In genomic region chr17:49487202-49487601, GRCh38 we compare ENCODE assay signal across 22 cellular contexts. TPM values are rescaled to one million over a fixed set of nuclear protein-coding genes. Genes with fewer than 3 reads are reported as not detected.
DNase-seq lines count a peak whose midpoint lies in the region; ATAC-seq and TF ChIP-seq lines count a peak whose summit lies in the region.
"Had no signal": no experiment of that assay in that cellular context is flagged by ENCODE, and none has a peak within 500 bp of the region (broad histone marks: within the 10 kb centered on the region; RNA-seq: fewer than 3 reads in every experiment).

No MANE protein-coding gene starts in this region.

- H3K27me3 ChIP-seq in GM23338 (ENCODE audit: insufficient read depth) (peaks cover 19% of the 10 kb centered on the region; the same call in 1 of the 2 replicates), endodermal cell (ENCODE audit: control insufficient read depth, insufficient read depth, low read length, poor library complexity, severe bottlenecking) (peaks cover 23% of the 10 kb centered on the region), neural progenitor cell (peaks cover 9% of the 10 kb centered on the region)

- H3F3A ChIP-seq in GM23338 (replicated peaks; ENCODE audit: low read depth) (no peaks in the 10 kb centered on the region), neural progenitor cell (ENCODE audit: low read depth) (peaks cover 15% of the 10 kb centered on the region)

- H3K36me3 ChIP-seq in GM23338 (ENCODE audit: insufficient read depth) (no peaks in the 10 kb centered on the region), endodermal cell (ENCODE audit: control insufficient read depth, insufficient read depth, low read length) (no peaks in the 10 kb centered on the region), neural progenitor cell (no peaks in the 10 kb centered on the region)
- H3K36me3 ChIP-seq: HAP-1, SJSA1 had no signal

- peak; percentile 56 for DNase-seq in GM23338 (ENCODE audit: low spot score)
- no peak for DNase-seq in HFFc6
- DNase-seq in endodermal cell, result peak; percentile 79
- DNase-seq in neural progenitor cell (ENCODE audit: low spot score), result no peak
- DNase-seq in osteocyte (ENCODE audit: extremely low spot score, unreplicated experiment), result no peak
- no peak for DNase-seq in activated CD4-positive, alpha-beta T cell treated with anti-CD3 and anti-CD28 coated beads, Interleukin-2, amount 50 U/mL, for 1 hour
- no peak for DNase-seq in A172 (ENCODE audit: low spot score)
- DNase-seq: CD4-positive, alpha-beta T cell; COR-L47; DMS 273 treated with DMSO at 0.1 percent for 48 hours; DMS79 treated with DMSO at 0.1 percent for 48 hours; MV-4-11; NCI-H1105 treated with DMSO at 0.1 percent for 48 hours; NCI-H2029 treated with DMSO at 0.1 percent for 48 hours; NCI-H2171; NCI-H345; NCI-H524 treated with DMSO at 0.1 percent for 48 hours; NCI-H82 had no signal

- H3K4me1 Mint-ChIP-seq in GM23338 (peaks cover 51% of the 10 kb centered on the region), HFFc6 (ENCODE audit: low read depth) (peaks cover 6% of the 10 kb centered on the region; the same call in 1 of the 2 replicates), endodermal cell (peaks cover 14% of the 10 kb centered on the region), neural progenitor cell (peaks cover 46% of the 10 kb centered on the region), osteocyte (ENCODE audit: unreplicated experiment) (no peaks in the 10 kb centered on the region)

- H2AFZ ChIP-seq in GM23338, result peak overlapping the region; percentile 69
- peak overlapping the region; percentile 94 for H2AFZ ChIP-seq in neural progenitor cell (replicated peaks)

- H3K36me3 Mint-ChIP-seq in GM23338 (ENCODE audit: low read depth) (no peaks in the 10 kb centered on the region), HFFc6 (ENCODE audit: low read depth) (no peaks in the 10 kb centered on the region), endodermal cell (ENCODE audit: low read depth) (no peaks in the 10 kb centered on the region), neural progenitor cell (no peaks in the 10 kb centered on the region), osteocyte (ENCODE audit: unreplicated experiment) (no peaks in the 10 kb centered on the region)

- H3K4me1 ChIP-seq in GM23338 (ENCODE audit: insufficient read depth), result peaks cover 37% of the 10 kb centered on the region
- peaks cover 6% of the 10 kb centered on the region for H3K4me1 ChIP-seq in endodermal cell (ENCODE audit: control insufficient read depth, insufficient read depth, low read length)
- H3K4me1 ChIP-seq in neural progenitor cell, result peaks cover 22% of the 10 kb centered on the region
- H3K4me1 ChIP-seq: HAP-1, SJSA1 had no signal

- H3K27ac ChIP-seq in GM23338 (ENCODE audit: low read depth) (no peak overlapping the region), endodermal cell (ENCODE audit: low read depth, low read length) (no peak overlapping the region), neural progenitor cell (no peak overlapping the region)
- H3K27ac ChIP-seq: KMS-11, SJSA1 had no signal

- 76 to 79% methylated on average over 6 to 9 of the region's 9 CpGs for WGBS in endodermal cell (ENCODE audit: insufficient coverage in 1 of 2, insufficient read length in 1 of 2), 2 experiments

- H3K4me3 Mint-ChIP-seq in GM23338, result no peak overlapping the region; the same call in 2 of the 3 replicates
- H3K4me3 Mint-ChIP-seq in HFFc6, result no peak overlapping the region
- H3K4me3 Mint-ChIP-seq in endodermal cell, result no peak overlapping the region
- no peak overlapping the region for H3K4me3 Mint-ChIP-seq in neural progenitor cell
- H3K4me3 Mint-ChIP-seq in osteocyte (ENCODE audit: unreplicated experiment), result no peak overlapping the region
- H3K4me3 Mint-ChIP-seq: CD4-positive, alpha-beta T cell had no signal

- H3K9me2 ChIP-seq in GM23338 (ENCODE audit: insufficient read depth), result no peaks in the 10 kb centered on the region

- H3K9ac ChIP-seq in endodermal cell (ENCODE audit: extremely low read depth, low read length, poor library complexity, severe bottlenecking) (no peak overlapping the region), neural progenitor cell (no peak overlapping the region)
- H3K9ac ChIP-seq: KMS-11 had no signal

- H3K79me2 ChIP-seq in GM23338 (replicated peaks; ENCODE audit: insufficient read depth), result no peaks in the 10 kb centered on the region
- no peaks in the 10 kb centered on the region for H3K79me2 ChIP-seq in neural progenitor cell (ENCODE audit: low read depth)

- H4K20me1 ChIP-seq in GM23338 (replicated peaks; ENCODE audit: insufficient read depth) (no peaks in the 10 kb centered on the region), neural progenitor cell (ENCODE audit: low read depth) (no peaks in the 10 kb centered on the region)

- no peaks in the 10 kb centered on the region for H3K9me3 Mint-ChIP-seq in GM23338
- no peaks in the 10 kb centered on the region for H3K9me3 Mint-ChIP-seq in HFFc6
- no peaks in the 10 kb centered on the region for H3K9me3 Mint-ChIP-seq in endodermal cell
- H3K9me3 Mint-ChIP-seq in neural progenitor cell, result peaks cover 2% of the 10 kb centered on the region
- H3K9me3 Mint-ChIP-seq in osteocyte (ENCODE audit: unreplicated experiment), result no peaks in the 10 kb centered on the region
- H3K9me3 Mint-ChIP-seq: CD4-positive, alpha-beta T cell had no signal

- H3K9me3 ChIP-seq in endodermal cell (ENCODE audit: control insufficient read depth, low read length) (no peaks in the 10 kb centered on the region), neural progenitor cell (ENCODE audit: low read depth) (no peaks in the 10 kb centered on the region)
- H3K9me3 ChIP-seq: HAP-1 had no signal

- H3K4me3 ChIP-seq in GM23338 (no peak overlapping the region; the same call in 1 of the 2 replicates), endodermal cell (ENCODE audit: low read length) (no peak overlapping the region), neural progenitor cell (no peak overlapping the region)
- H3K4me3 ChIP-seq: HAP-1, SJSA1 had no signal

- H3K4me2 ChIP-seq in GM23338 (peak overlapping the region; percentile 69), neural progenitor cell (peak overlapping the region; percentile 74)
- H3K4me2 ChIP-seq: KMS-11 had no signal

- H3K27me3 Mint-ChIP-seq in GM23338 (ENCODE audit: insufficient read depth, low read depth, poor library complexity) (peaks cover 13% of the 10 kb centered on the region), HFFc6 (ENCODE audit: insufficient read depth) (peaks cover 64% of the 10 kb centered on the region), endodermal cell (ENCODE audit: insufficient read depth) (peaks cover 57% of the 10 kb centered on the region), neural progenitor cell (ENCODE audit: insufficient read depth, low read depth) (peaks cover 34% of the 10 kb centered on the region), osteocyte (ENCODE audit: unreplicated experiment) (peaks cover 72% of the 10 kb centered on the region)

- 0 out of 4 replicates have a peak, but pooled peaks of 1 of the 2 experiments have one; percentile 22 for TF ChIP-seq CTCF in GM23338 (conservative IDR thresholded peaks at IDR 0.05; ENCODE audit: low read depth in 2 of 2)
- 0 out of 2 replicates have a peak, but pooled peaks have one; percentile 10 for TF ChIP-seq CTCF in HFFc6 (IDR thresholded peaks at IDR 0.05)
- peak; percentile 35 for TF ChIP-seq CTCF in endodermal cell (conservative IDR thresholded peaks at IDR 0.05)
- no peak for TF ChIP-seq CTCF in neural progenitor cell (IDR thresholded peaks at IDR 0.05)
- TF ChIP-seq CTCF in osteocyte (IDR thresholded peaks at IDR 0.05), result no peak

- H3K27ac Mint-ChIP-seq in GM23338, result no peak overlapping the region
- H3K27ac Mint-ChIP-seq in HFFc6, result no peak overlapping the region
- H3K27ac Mint-ChIP-seq in endodermal cell, result no peak overlapping the region
- H3K27ac Mint-ChIP-seq in neural progenitor cell, result no peak overlapping the region
- H3K27ac Mint-ChIP-seq in osteocyte (ENCODE audit: unreplicated experiment), result no peak overlapping the region
- H3K27ac Mint-ChIP-seq: CD4-positive, alpha-beta T cell had no signal

- ATAC-seq in GM23338 (peak; percentile 59), HG03571 (IDR thresholded peaks at IDR 0.05; ENCODE audit: unreplicated experiment) (no peak)

TF ChIP-seq in GM23338, 12 proteins besides CTCF, POLR2A, EP300 and RAD21 (continues in another document):
- no peak for TF ChIP-seq EZH2phosphoT487 (IDR thresholded peaks at IDR 0.05; ENCODE audit: unreplicated experiment)
- TF ChIP-seq NANOG (IDR thresholded peaks at IDR 0.05; ENCODE audit: borderline replicate concordance), result no peak

RNA-seq across cellular contexts. Expression of gene NGFR, which starts 7.9 kb away (rescaled TPM):
- 6.8 and 6.9 TPM in 2 replicates for total RNA-seq in GM23338 (2014; rRNA removed; shearing (Covaris generic))
- 2.3 and 2.8 TPM in 2 replicates for polyA plus RNA-seq in GM23338 (2016; fragmentation: Nextera tagmentation; extraction: Ambion mirVana)
- total RNA-seq in HFFc6 (2021; fragmentation: NEBNext Ultra II Directional; extraction: Animal tissue kit (Norgen Biotek cat#: 25700)), result under 1 TPM in 5 of 6 experiments, not detected in 1; 0.07 to 0.14 (median 0.11) TPM
- 1 to 10 TPM; 1.3 to 1.6 TPM for total RNA-seq in endodermal cell
- 24.5 TPM for polyA plus RNA-seq in endodermal cell (2013, experiment 1 of 2)
- 22.1 TPM for polyA plus RNA-seq in endodermal cell (2013, experiment 2 of 2)
- 6.6 and 18.4 TPM in 2 replicates for total RNA-seq in neural progenitor cell (ENCODE audit: low replicate concordance)
- total RNA-seq in osteocyte, result 2.8 and 3.6 TPM in 2 replicates
- 1.8 and 2.3 TPM in 2 replicates for total RNA-seq in A172 (2014; rRNA removed; shearing (Covaris generic))

Comparison
In these comparisons a context has a peak if more than half of its experiments do, and no peak if none do; other contexts are left out.
1. DNase-seq: peak in GM23338 (single experiment) and endodermal cell (single experiment); none in HFFc6 (single experiment), neural progenitor cell (single experiment), osteocyte (single experiment), activated CD4-positive, alpha-beta T cell treated with anti-CD3 and anti-CD28 coated beads, Interleukin-2, amount 50 U/mL, for 1 hour (single experiment) and A172 (single experiment).
2. CTCF ChIP-seq: peak in HFFc6 (single experiment) and endodermal cell (single experiment); none in neural progenitor cell (single experiment) and osteocyte (single experiment).